10 cellular contexts compared by ENCODE assay signal in genomic region chr12:26798013-26798412, GRCh38. TPM values are rescaled to one million over a fixed set of nuclear protein-coding genes. Genes with fewer than 3 reads are reported as not detected.
DNase-seq lines count a peak whose midpoint lies in the region; ATAC-seq and TF ChIP-seq lines count a peak whose summit lies in the region.
"Had no signal": no experiment of that assay in that cellular context is flagged by ENCODE, and none has a peak within 500 bp of the region (broad histone marks: within the 10 kb centered on the region; RNA-seq: fewer than 3 reads in every experiment).

No MANE protein-coding gene starts in this region.

- POLR2A ChIA-PET in GM10248 (lab: Yijun Ruan, JAX), result no interaction called here
- POLR2A ChIA-PET in HEK293 (lab: Yijun Ruan, JAX), result no interaction called here

- no peak for TF ChIP-seq CTCF in GM10248 (IDR thresholded peaks at IDR 0.05; ENCODE audit: control extremely low read depth, extremely low read depth, low read depth, missing control alignments)
- TF ChIP-seq CTCF in HEK293 (tag by site-specific recombination; IDR thresholded peaks at IDR 0.05), result no peak

- H3K4me3 Mint-ChIP-seq in memory B cell, result no peak overlapping the region

- no peaks in the 10 kb centered on the region for H3K9me3 ChIP-seq in HEK293 (ENCODE audit: control insufficient read depth, insufficient read depth, low read depth, low read length)
- H3K9me3 ChIP-seq: neutrophil had no signal

- ATAC-seq in memory B cell (ENCODE audit: low read depth) (peak; percentile 79), GM18870 (IDR thresholded peaks at IDR 0.05; ENCODE audit: unreplicated experiment) (no peak), HG02852 (IDR thresholded peaks at IDR 0.05; ENCODE audit: unreplicated experiment) (no peak)
- ATAC-seq: Panc1 had no signal

- H3K27ac ChIP-seq in HEK293 (ENCODE audit: extremely low read depth, low read depth, low read length), result no peak overlapping the region
- H3K27ac ChIP-seq: neutrophil had no signal

- peaks cover 5% of the 10 kb centered on the region for H3K36me3 Mint-ChIP-seq in memory B cell

- peaks cover 9% of the 10 kb centered on the region for H3K4me1 ChIP-seq in HEK293 (ENCODE audit: control insufficient read depth, insufficient read depth, low read length)

- H3K27me3 Mint-ChIP-seq in memory B cell, result no peaks in the 10 kb centered on the region

- H3K9me3 Mint-ChIP-seq in memory B cell, result no peaks in the 10 kb centered on the region

- no peaks in the 10 kb centered on the region for H3K36me3 ChIP-seq in HEK293 (ENCODE audit: control insufficient read depth in 2 of 2, insufficient read depth in 1 of 2, low read length in 2 of 2)
- H3K36me3 ChIP-seq: neutrophil had no signal

- peaks cover 16% of the 10 kb centered on the region for H3K4me1 Mint-ChIP-seq in memory B cell

- CTCF ChIA-PET in GM10248 (lab: Yijun Ruan, JAX), result interaction anchor here (0.7 to 1.8 kb wide), 7 partner anchors 8 to 36 kb away, joined by 3 to 12 read pairs (median 4); no protein-coding TSS in a partner anchor
- CTCF ChIA-PET in HEK293 (lab: Yijun Ruan, JAX), result interaction anchor here (0.8 kb wide), 1 partner anchor 26 kb away, joined by 3 read pairs; no protein-coding TSS in a partner anchor

- H3K27ac Mint-ChIP-seq in memory B cell, result peak overlapping the region; percentile 8

- no peak overlapping the region for H3K4me3 ChIP-seq in HEK293 (ENCODE audit: low read depth, low read length)

- DNase-seq in GM10248 (ENCODE audit: extremely low spot score) (peak; percentile 29), RPMI7951 (ENCODE audit: low read depth) (peak; percentile 26), memory B cell (ENCODE audit: low spot score in 2 of 2) (no peak), globus pallidus (ENCODE audit: low spot score) (no peak), mucosa of gallbladder (ENCODE audit: low spot score) (no peak)

TF ChIP-seq in HEK293, 187 proteins besides CTCF, POLR2A, EP300 and RAD21:
- no peak for TF ChIP-seq ZNF350 (tag by site-specific recombination; IDR thresholded peaks at IDR 0.05)
- TF ChIP-seq ZNF2 (tag by site-specific recombination; IDR thresholded peaks at IDR 0.05), result peak; percentile 45; the same call in 1 of the 2 replicates
- TF ChIP-seq MZF1 (tag by site-specific recombination; IDR thresholded peaks at IDR 0.05; ENCODE audit: borderline replicate concordance), result peak; percentile 50; the same call in 1 of the 2 replicates
- no peak for TF ChIP-seq ZXDB (tag by site-specific recombination; IDR thresholded peaks at IDR 0.05)
- no peak for TF ChIP-seq ZNF529 (tag by site-specific recombination; IDR thresholded peaks at IDR 0.05; ENCODE audit: insufficient replicate concordance)
- peak; percentile 12; the same call in 1 of the 2 replicates for TF ChIP-seq PRDM6 (tag by site-specific recombination; IDR thresholded peaks at IDR 0.05)
- TF ChIP-seq HIC1 (tag by site-specific recombination; IDR thresholded peaks at IDR 0.05), result no peak
- TF ChIP-seq ZNF600 (tag by site-specific recombination; IDR thresholded peaks at IDR 0.05), result no peak
TF ChIP-seq in HEK293: peak in this region for 3.

RNA-seq across cellular contexts. Expression of gene ITPR2, which starts 35.0 kb away (rescaled TPM):
- total RNA-seq in RPMI7951 (2014; rRNA removed; shearing (Covaris generic)), result 9.6 and 10.1 TPM in 2 replicates
- 50.0 TPM for total RNA-seq in mucosa of gallbladder

Comparison
In these comparisons a context has a peak if more than half of its experiments do, and no peak if none do; other contexts are left out.
1. DNase-seq: peak in GM10248 (single experiment) and RPMI7951 (single experiment); none in memory B cell (0 of 2), globus pallidus (single experiment) and mucosa of gallbladder (single experiment).